Comparison of ENCODE assay signal across 9 cellular contexts in genomic region chr16:69520800-69521602, GRCh38. TPM values are rescaled to one million over a fixed set of nuclear protein-coding genes. Genes with fewer than 3 reads are reported as not detected.
DNase-seq lines count a peak whose midpoint lies in the region; ATAC-seq, FAIRE-seq and TF ChIP-seq lines count a peak whose summit lies in the region.
"Had no signal": no experiment of that assay in that cellular context is flagged by ENCODE, and none has a peak within 500 bp of the region (broad histone marks: within the 10 kb centered on the region; RNA-seq: fewer than 3 reads in every experiment).

No MANE protein-coding gene starts in this region.

- H3K4me3 ChIP-seq in GM06990 (replicated peaks; ENCODE audit: low read depth, low read length): no peak overlapping the region
- no peak overlapping the region for H3K4me3 ChIP-seq in fibroblast of pulmonary artery (replicated peaks; ENCODE audit: low read depth, low read length)
- no peak overlapping the region for H3K4me3 ChIP-seq in right cardiac atrium (ENCODE audit: low read length)
- H3K4me3 ChIP-seq: thoracic aorta had no signal

- FAIRE-seq in H54 (lab: Jason Lieb, UNC): no peak

- WGBS in right cardiac atrium: 78% methylated on average over 3 of the region's 3 CpGs

- no peaks in the 10 kb centered on the region for H3K36me3 ChIP-seq in GM06990 (ENCODE audit: control insufficient read depth, insufficient read depth, low read length)
- H3K36me3 ChIP-seq: thoracic aorta had no signal

- H3K27ac ChIP-seq in right cardiac atrium (ENCODE audit: low read length): no peak overlapping the region
- H3K27ac ChIP-seq: thoracic aorta had no signal

- H3K4me1 ChIP-seq in right cardiac atrium (ENCODE audit: control insufficient read depth, insufficient read depth, low read length): no peaks in the 10 kb centered on the region

- ATAC-seq in GM21390 (IDR thresholded peaks at IDR 0.05; ENCODE audit: unreplicated experiment) (peak; percentile 79), right cardiac atrium (no peak)

- H3K27me3 ChIP-seq in GM06990 (replicated peaks; ENCODE audit: control insufficient read depth, insufficient read depth, low read length) (no peaks in the 10 kb centered on the region), right cardiac atrium (ENCODE audit: control insufficient read depth, insufficient read depth) (no peaks in the 10 kb centered on the region)

- no peaks in the 10 kb centered on the region for H3K9me3 ChIP-seq in right cardiac atrium (ENCODE audit: control insufficient read depth, low read length)
- H3K9me3 ChIP-seq: thoracic aorta had no signal

- DNase-seq in GM06990 (ENCODE audit: extremely low read depth, insufficient read length) (peak; percentile 29), NOMO-1 treated with dmso at 0.1 percent for 144 hours (lab: John Stamatoyannopoulos, UW; ENCODE audit: unreplicated experiment) (peak; percentile 3), fibroblast of pulmonary artery (ENCODE audit: low read depth) (peak; percentile 20), H54 (ENCODE audit: insufficient read length, low spot score) (no peak), NCI-H345 treated with DMSO at 0.1 percent for 48 hours (lab: John Stamatoyannopoulos, UW; ENCODE audit: unreplicated experiment) (no peak), right cardiac atrium (no peak), D341Med (ENCODE audit: low spot score) (no peak)

- intact Hi-C loops in right cardiac atrium (cut with DNase I): no loop called here

- TF ChIP-seq CTCF in GM06990 (IDR thresholded peaks at IDR 0.05; ENCODE audit: insufficient read depth, low read length, poor library complexity, severe bottlenecking) (no peak), fibroblast of pulmonary artery (IDR thresholded peaks at IDR 0.05; ENCODE audit: low read length, missing control alignments) (no peak)

- TF ChIP-seq POLR2A in H54 (IDR thresholded peaks at IDR 0.05; ENCODE audit: low read depth, low read length): no peak

RNA-seq across cellular contexts. Expression of gene NFAT5, which starts 44.8 kb away (rescaled TPM):
- total RNA-seq in right cardiac atrium: 10 to 100 TPM; 17.7 to 28.5 (median 23.5) TPM
- 6.9 TPM for polyA plus RNA-seq in right cardiac atrium

Comparison
In these comparisons a context has a peak if more than half of its experiments do, and no peak if none do; other contexts are left out.
1. DNase-seq: peak in GM06990 (single experiment), NOMO-1 treated with dmso at 0.1 percent for 144 hours (single experiment) and fibroblast of pulmonary artery (single experiment); none in H54 (single experiment), NCI-H345 treated with DMSO at 0.1 percent for 48 hours (single experiment), right cardiac atrium (0 of 3) and D341Med (single experiment).